Comparison of ENCODE assay signal across 8 cellular contexts in genomic region chr1:206706298-206706791, GRCh38. TPM values are rescaled to one million over a fixed set of nuclear protein-coding genes. Genes with fewer than 3 reads are reported as not detected.
DNase-seq lines count a peak whose midpoint lies in the region; ATAC-seq and TF ChIP-seq lines count a peak whose summit lies in the region.

No MANE protein-coding gene starts in this region.

- TF ChIP-seq CTCF in fibroblast of villous mesenchyme (IDR thresholded peaks at IDR 0.05; ENCODE audit: insufficient read depth, low read depth, low read length) = no peak
- TF ChIP-seq CTCF in lower leg skin (IDR thresholded peaks at IDR 0.05) = no peak

- no peak overlapping the region for H3K27ac ChIP-seq in SJSA1

- POLR2A ChIA-PET in HEK293T (lab: Yijun Ruan, JAX) = no interaction called here

- H3K27me3 ChIP-seq in SJSA1 (replicated peaks) = no peaks in the 10 kb centered on the region

- ATAC-seq in HG03469 (IDR thresholded peaks at IDR 0.05; ENCODE audit: unreplicated experiment) (no peak), HG03196 (IDR thresholded peaks at IDR 0.05; ENCODE audit: unreplicated experiment) (no peak)

- DNase-seq in GOT3 (lab: John Stamatoyannopoulos, UW) (peak; percentile 55), SJSA1 (ENCODE audit: low read depth in 1 of 2, low spot score in 2 of 2) (peak; percentile 87 to 93), fibroblast of villous mesenchyme (ENCODE audit: low read depth) (peak; percentile 78), lower leg skin (ENCODE audit: low spot score in 2 of 2) (no peak), HEK293T (ENCODE audit: extremely low spot score) (no peak)
- DNase-seq in stimulated activated CD4-positive, alpha-beta T cell treated with anti-CD3 and anti-CD28 coated beads, Interleukin-1b, Interleukin-23, amount 100 ng/mL, for 24 hours (ENCODE audit: low read depth in 4 of 4, low spot score in 1 of 4) = peak in 3 of 4 experiments; percentile 47 to 66 (median 49)

- H3K4me1 ChIP-seq in SJSA1 (replicated peaks) = peaks cover 66% of the 10 kb centered on the region

- no peak for TF ChIP-seq POLR2A in lower leg skin (IDR thresholded peaks at IDR 0.05)

- 15 to 39% methylated on average over 10 to 11 of the region's 11 CpGs for WGBS in lower leg skin, 2 donors

- H3K4me3 ChIP-seq in SJSA1 (no peak overlapping the region), fibroblast of villous mesenchyme (ENCODE audit: low read depth, low read length) (no peak overlapping the region), lower leg skin (ENCODE audit: low read depth, poor library complexity, severe bottlenecking) (no peak overlapping the region)

- CTCF ChIA-PET in HEK293T (lab: Yijun Ruan, JAX) = no interaction called here

- H3K36me3 ChIP-seq in SJSA1 = no peaks in the 10 kb centered on the region

- no peaks in the 10 kb centered on the region for H3K9me3 ChIP-seq in SJSA1 (replicated peaks)

- intact Hi-C loops in lower leg skin (cut with DNase I; ENCODE audit: low total_unique reads) = no loop called here

TF ChIP-seq in HEK293T, 16 proteins besides CTCF, POLR2A, EP300 and RAD21:
- no peak for TF ChIP-seq CTBP1 (IDR thresholded peaks at IDR 0.05; ENCODE audit: borderline replicate concordance)
- TF ChIP-seq NFRKB (IDR thresholded peaks at IDR 0.05) = no peak

RNA-seq across cellular contexts. Expression of gene MAPKAPK2, which starts 21.6 kb away (rescaled TPM):
- total RNA-seq in SJSA1 (2014; rRNA removed; shearing (Covaris generic)) = 45.4 and 58.6 TPM in 2 replicates
- 45.3 and 46.4 TPM in 2 replicates for total RNA-seq in fibroblast of villous mesenchyme
- 10 to 100 TPM; 40.0 to 62.4 (median 52.4) TPM for total RNA-seq in lower leg skin

Comparison
In these comparisons a context has a peak if more than half of its experiments do, and no peak if none do; other contexts are left out.
1. DNase-seq: peak in GOT3 (single experiment), SJSA1 (2 of 2), fibroblast of villous mesenchyme (single experiment) and stimulated activated CD4-positive, alpha-beta T cell treated with anti-CD3 and anti-CD28 coated beads, Interleukin-1b, Interleukin-23, amount 100 ng/mL, for 24 hours (3 of 4); none in lower leg skin (0 of 2) and HEK293T (single experiment).